8 cellular contexts compared by ENCODE assay signal in genomic region chr7:27160546-27161213, GRCh38. TPM values are rescaled to one million over a fixed set of nuclear protein-coding genes. Genes with fewer than 3 reads are reported as not detected.
A peak's percentile ranks its signal among the peaks of the same experiment; 100 is the strongest.
DNase-seq lines count a peak whose midpoint lies in the region; ATAC-seq and TF ChIP-seq lines count a peak whose summit lies in the region.

No MANE protein-coding gene starts in this region.

- peaks cover 80% of the 10 kb centered on the region for H3K27me3 ChIP-seq in CD4-positive, alpha-beta memory T cell (ENCODE audit: insufficient read depth, low read length)
- peaks cover 5% of the 10 kb centered on the region for H3K27me3 ChIP-seq in suprapubic skin

- TF ChIP-seq CTCF in omental fat pad (IDR thresholded peaks at IDR 0.05) (peak in 2 of 3 donors; percentile 95 to 98), suprapubic skin (IDR thresholded peaks at IDR 0.05) (peak; percentile 98 to 99)

- intact Hi-C loops in CD4-positive, alpha-beta memory T cell (cut with micrococcal nuclease) = loop anchor here (1.0 to 10.0 kb wide), 12 partner anchors 9 to 1308 kb away; partner anchors contain the start of genes HOXA1 and SNX10

- peaks cover 0 to 44% (median under 1%) of the 10 kb centered on the region in 8 donors for H3K9me3 Mint-ChIP-seq in CD4-positive, alpha-beta memory T cell

- TF ChIP-seq EP300 in suprapubic skin (IDR thresholded peaks at IDR 0.05) = no peak

- peak overlapping the region in 1 of 7 donors; percentile 88 for H3K27ac Mint-ChIP-seq in CD4-positive, alpha-beta memory T cell

- WGBS in suprapubic skin = 3% methylated on average over 25 of the region's 54 CpGs

- no peak for TF ChIP-seq POLR2A in suprapubic skin (IDR thresholded peaks at IDR 0.05)

- peaks cover 18 to 52% (median 30%) of the 10 kb centered on the region in 4 donors for H3K4me1 Mint-ChIP-seq in CD4-positive, alpha-beta memory T cell

- peaks cover 38% of the 10 kb centered on the region for H3K4me1 ChIP-seq in CD4-positive, alpha-beta memory T cell (ENCODE audit: insufficient read depth, low read length)
- H3K4me1 ChIP-seq in suprapubic skin = peaks cover 68% of the 10 kb centered on the region

- peaks cover 51 to 68% of the 10 kb centered on the region in 2 donors for H3K27me3 Mint-ChIP-seq in CD4-positive, alpha-beta memory T cell

- H3K36me3 ChIP-seq in CD4-positive, alpha-beta memory T cell (ENCODE audit: insufficient read depth, low read length) = no peaks in the 10 kb centered on the region
- H3K36me3 ChIP-seq in suprapubic skin = no peaks in the 10 kb centered on the region

- no peaks in the 10 kb centered on the region for H3K9me3 ChIP-seq in CD4-positive, alpha-beta memory T cell (ENCODE audit: control insufficient read depth in 1 of 2, low read length in 2 of 2)
- H3K9me3 ChIP-seq in suprapubic skin = no peaks in the 10 kb centered on the region

- H3K4me3 ChIP-seq in CD4-positive, alpha-beta memory T cell (ENCODE audit: low read length in 2 of 2) = peak overlapping the region; percentile 61 to 79
- peak overlapping the region; percentile 84 for H3K4me3 ChIP-seq in suprapubic skin

- H3K4me3 Mint-ChIP-seq in CD4-positive, alpha-beta memory T cell = peak overlapping the region; percentile 77 to 87 (median 81)

- peak; percentile 77 to 84 (median 78) for DNase-seq in CD4-positive, alpha-beta memory T cell
- peak; percentile 84 for DNase-seq in LHCN-M2 (ENCODE audit: low read depth)
- DNase-seq in SK-MEL-5 (ENCODE audit: low read depth, low spot score) = peak; percentile 85
- peak; percentile 76 to 92 (median 80) for DNase-seq in activated naive CD4-positive, alpha-beta T cell (lab: John Stamatoyannopoulos, UW)
- DNase-seq in germinal center (ENCODE audit: low spot score) = peak; percentile 81
- peak; percentile 86 for DNase-seq in omental fat pad (ENCODE audit: low spot score)
- peak; percentile 94 to 99 for DNase-seq in suprapubic skin (ENCODE audit: low spot score in 2 of 2)

- CTCF ChIA-PET in CD4-positive, alpha-beta memory T cell (lab: Charles Lee; ENCODE audit: partially characterized antibody) = interaction anchor here (0.7 to 3.6 kb wide), 33 partner anchors 9 to 1316 kb away, joined by 3 to 66 read pairs (median 5); partner anchors contain the start of genes HOXA10 and HOXA3

- H3K36me3 Mint-ChIP-seq in CD4-positive, alpha-beta memory T cell = peaks cover 0 to 3% of the 10 kb centered on the region in 2 donors

- ATAC-seq in GM19463 (IDR thresholded peaks at IDR 0.05; ENCODE audit: unreplicated experiment) = peak; percentile 62
- peak; percentile 72 for ATAC-seq in omental fat pad (ENCODE audit: low FRiP score)

- in situ Hi-C loops in SK-MEL-5 (cut with HindIII; ENCODE audit: low pct_unique_long_range_greater_than_20kb, low sequenced_read_pairs) = no loop called here

- POLR2A ChIA-PET in CD4-positive, alpha-beta memory T cell (lab: Charles Lee; ENCODE audit: partially characterized antibody) = interaction anchor here (1.2 to 1.7 kb wide), 2 partner anchors 13 to 478 kb away, joined by 6 read pairs; partner anchors contain the start of gene HOXA10

- no peak overlapping the region for H3K27ac ChIP-seq in CD4-positive, alpha-beta memory T cell (ENCODE audit: low read depth, low read length)
- peak overlapping the region; percentile 97 for H3K27ac ChIP-seq in suprapubic skin

RNA-seq across cellular contexts. Expression of gene HOXA7, which starts 4.2 kb away (rescaled TPM):
- total RNA-seq in CD4-positive, alpha-beta memory T cell = not detected
- not detected for polyA plus RNA-seq in CD4-positive, alpha-beta memory T cell
- total RNA-seq in LHCN-M2 (2014; rRNA removed) (4.5 and 8.3 TPM in 2 replicates), omental fat pad (1 to 10 TPM; 4.6 to 6.1 (median 5.3) TPM), suprapubic skin (10 to 100 TPM; 14.8 to 23.6 (median 17.5) TPM)
- 7.0 TPM for polyA plus RNA-seq in LHCN-M2 (2012)
- total RNA-seq in SK-MEL-5 (2014; rRNA removed; shearing (Covaris generic)) = 0.45 TPM in 1 of 2 replicates, not detected in the other
- polyA plus RNA-seq in SK-MEL-5 (2015; cell fraction: cytosol; rRNA removed) = 0.26 and 0.66 TPM in 2 replicates
- 1.4 TPM in 1 of 2 replicates, not detected in the other for polyA plus RNA-seq in SK-MEL-5 (2015; cell fraction: nucleus; rRNA removed)

RNA-seq across cellular contexts. Expression of gene HOXA9, which starts 4.7 kb away (rescaled TPM):
- total RNA-seq in CD4-positive, alpha-beta memory T cell = not detected
- polyA plus RNA-seq in CD4-positive, alpha-beta memory T cell = not detected
- total RNA-seq in LHCN-M2 (2014; rRNA removed) (8.7 TPM in 2 replicates), omental fat pad (1 to 10 TPM in 2 of 4 donors, under 1 TPM in 1, not detected in 1; 0.19 to 2.4 (median 1.0) TPM), suprapubic skin (10 to 100 TPM; 26.7 to 64.8 (median 48.7) TPM)
- polyA plus RNA-seq in LHCN-M2 (2012) = 2.0 TPM
- total RNA-seq in SK-MEL-5 (2014; rRNA removed; shearing (Covaris generic)) = not detected in 2 replicates
- not detected in 2 replicates for polyA plus RNA-seq in SK-MEL-5 (2015; cell fraction: cytosol; rRNA removed)
- polyA plus RNA-seq in SK-MEL-5 (2015; cell fraction: nucleus; rRNA removed) = not detected in 2 replicates

RNA-seq across cellular contexts. Expression of gene HOXA3, which starts 8.3 kb away (rescaled TPM):
- total RNA-seq in CD4-positive, alpha-beta memory T cell = not detected
- polyA plus RNA-seq in CD4-positive, alpha-beta memory T cell = under 1 TPM in 1 of 2 donors, not detected in 1; 0.07 TPM
- 4.6 and 4.7 TPM in 2 replicates for total RNA-seq in LHCN-M2 (2014; rRNA removed)
- 1.8 TPM for polyA plus RNA-seq in LHCN-M2 (2012)
- 0.56 and 3.5 TPM in 2 replicates for total RNA-seq in SK-MEL-5 (2014; rRNA removed; shearing (Covaris generic))
- 24.5 and 32.1 TPM in 2 replicates for polyA plus RNA-seq in SK-MEL-5 (2015; cell fraction: cytosol; rRNA removed)
- 7.8 and 15.4 TPM in 2 replicates for polyA plus RNA-seq in SK-MEL-5 (2015; cell fraction: nucleus; rRNA removed)
- total RNA-seq in omental fat pad = 10 to 100 TPM in 1 of 4 donors, 1 to 10 TPM in 3; 1.8 to 11.0 (median 4.3) TPM
- total RNA-seq in suprapubic skin = 10 to 100 TPM in 1 of 4 donors, 1 to 10 TPM in 3; 5.5 to 19.9 (median 6.2) TPM

RNA-seq across cellular contexts. Expression of gene HOXA6, which starts 13.1 kb away (rescaled TPM):
- not detected for total RNA-seq in CD4-positive, alpha-beta memory T cell
- polyA plus RNA-seq in CD4-positive, alpha-beta memory T cell = not detected
- 1.6 and 2.1 TPM in 2 replicates for total RNA-seq in LHCN-M2 (2014; rRNA removed)
- polyA plus RNA-seq in LHCN-M2 (2012) = 0.58 TPM
- total RNA-seq in SK-MEL-5 (2014; rRNA removed; shearing (Covaris generic)) = 1.5 and 1.9 TPM in 2 replicates
- 1.2 and 1.6 TPM in 2 replicates for polyA plus RNA-seq in SK-MEL-5 (2015; cell fraction: cytosol; rRNA removed)
- polyA plus RNA-seq in SK-MEL-5 (2015; cell fraction: nucleus; rRNA removed) = 2.2 and 3.5 TPM in 2 replicates
- 10 to 100 TPM in 1 of 4 donors, 1 to 10 TPM in 3; 1.1 to 13.1 (median 6.4) TPM for total RNA-seq in omental fat pad
- 1 to 10 TPM; 4.0 to 9.3 (median 6.4) TPM for total RNA-seq in suprapubic skin

RNA-seq across cellular contexts. Expression of gene HOXA10, which starts 13.4 kb away (rescaled TPM):
- total RNA-seq in CD4-positive, alpha-beta memory T cell = not detected
- not detected for polyA plus RNA-seq in CD4-positive, alpha-beta memory T cell
- total RNA-seq in LHCN-M2 (2014; rRNA removed) = 12.8 and 13.2 TPM in 2 replicates
- 6.9 TPM for polyA plus RNA-seq in LHCN-M2 (2012)
- not detected in 2 replicates for total RNA-seq in SK-MEL-5 (2014; rRNA removed; shearing (Covaris generic))
- polyA plus RNA-seq in SK-MEL-5 (2015; cell fraction: cytosol; rRNA removed) = not detected in 2 replicates
- polyA plus RNA-seq in SK-MEL-5 (2015; cell fraction: nucleus; rRNA removed) = not detected in 2 replicates
- total RNA-seq in omental fat pad = 1 to 10 TPM in 2 of 4 donors, under 1 TPM in 2; 0.56 to 1.9 (median 1.2) TPM
- total RNA-seq in suprapubic skin = 1 to 10 TPM; 4.7 to 8.9 (median 6.0) TPM
